Comparison of ENCODE assay signal across 10 cellular contexts in genomic region chr15:90362936-90363212, GRCh38. TPM values are rescaled to one million over a fixed set of nuclear protein-coding genes. Genes with fewer than 3 reads are reported as not detected.
DNase-seq lines count a peak whose midpoint lies in the region; ATAC-seq, FAIRE-seq and TF ChIP-seq lines count a peak whose summit lies in the region.
"Had no signal": no experiment of that assay in that cellular context is flagged by ENCODE, and none has a peak within 500 bp of the region (broad histone marks: within the 10 kb centered on the region; RNA-seq: fewer than 3 reads in every experiment).

No MANE protein-coding gene starts in this region.

- no peak for TF ChIP-seq EP300 in A549 (IDR thresholded peaks at IDR 0.05)

- 46% methylated on average over 2 of the region's 2 CpGs for WGBS in A549 (ENCODE audit: missing lambda C conversion rate)
- 50 to 80% methylated on average over 1 of the region's 2 CpGs for WGBS in mesodermal cell (ENCODE audit: insufficient coverage in 2 of 2), 2 experiments

- TF ChIP-seq POLR2A in A549 (IDR thresholded peaks at IDR 0.05; ENCODE audit: low read length), result no peak

- CTCF ChIA-PET in A549 (lab: Yijun Ruan, JAX), result interaction anchor here (0.6 to 9.7 kb wide), 34 partner anchors 9 to 1946 kb away, joined by 3 to 173 read pairs (median 5); partner anchors contain the start of gene IQGAP1

- no peak for TF ChIP-seq CTCF in A549 (IDR thresholded peaks at IDR 0.05)

- H3K4me1 ChIP-seq in A549 (peaks cover 39% of the 10 kb centered on the region), mesodermal cell (ENCODE audit: control insufficient read depth, insufficient read depth, low read length, poor library complexity, severe bottlenecking) (peaks cover 25% of the 10 kb centered on the region)
- H3K4me1 ChIP-seq in effector memory CD4-positive, alpha-beta T cell (ENCODE audit: control insufficient read depth, insufficient read depth, low read length, poor library complexity, severe bottlenecking), result no peaks in the 10 kb centered on the region

- DNase-seq in A549 (ENCODE audit: low read depth in 1 of 2, low spot score in 1 of 2), result no peak
- DNase-seq in M059J (ENCODE audit: low read depth), result peak; percentile 84
- DNase-seq in dermis blood vessel endothelial cell, result peak; percentile 77
- no peak for DNase-seq in occipital lobe (lab: John Stamatoyannopoulos, UW)
- DNase-seq in effector memory CD4-positive, alpha-beta T cell, result no peak
- DNase-seq: CD4-positive, CD25-positive, alpha-beta regulatory T cell; naive B cell had no signal

- no peaks in the 10 kb centered on the region for H3K36me3 ChIP-seq in mesodermal cell (ENCODE audit: control insufficient read depth, insufficient read depth, low read length)
- no peaks in the 10 kb centered on the region for H3K36me3 ChIP-seq in effector memory CD4-positive, alpha-beta T cell (ENCODE audit: control insufficient read depth, insufficient read depth, low read length)

- ATAC-seq in A549, result peak in 1 of 2 experiments; percentile 44; a peak in 3 of 6 replicates
- ATAC-seq in GM21390 (IDR thresholded peaks at IDR 0.05; ENCODE audit: unreplicated experiment), result no peak
- ATAC-seq in HG03025 (IDR thresholded peaks at IDR 0.05; ENCODE audit: low FRiP score, unreplicated experiment), result no peak

- no peaks in the 10 kb centered on the region for H3K9me3 ChIP-seq in A549
- H3K9me3 ChIP-seq in mesodermal cell (ENCODE audit: control insufficient read depth, low read length), result no peaks in the 10 kb centered on the region
- H3K9me3 ChIP-seq in effector memory CD4-positive, alpha-beta T cell (ENCODE audit: control insufficient read depth, low read length), result no peaks in the 10 kb centered on the region

- H3K4me3 ChIP-seq in A549 (no peak overlapping the region), mesodermal cell (ENCODE audit: extremely low read depth, insufficient read depth, low read length, poor library complexity, severe bottlenecking) (no peak overlapping the region)
- H3K4me3 ChIP-seq in effector memory CD4-positive, alpha-beta T cell (ENCODE audit: insufficient read depth, low read depth, low read length, poor library complexity, severe bottlenecking), result no peak overlapping the region

- H3K27me3 ChIP-seq in effector memory CD4-positive, alpha-beta T cell (replicated peaks; ENCODE audit: control insufficient read depth, insufficient read depth, low read length, poor library complexity, severe bottlenecking), result no peaks in the 10 kb centered on the region

- TF ChIP-seq RAD21 in A549 (conservative IDR thresholded peaks at IDR 0.05 in 1 of 2, IDR thresholded peaks at IDR 0.05 in 1 of 2), result no peak

- no peak for FAIRE-seq in A549 (lab: Jason Lieb, UNC)

- peak overlapping the region; percentile 31 to 73; a peak in 5 of 6 replicates for H3K27ac ChIP-seq in A549
- peak overlapping the region; percentile 85 for H3K27ac ChIP-seq in mesodermal cell (ENCODE audit: low read depth, low read length, severe bottlenecking)
- no peak overlapping the region for H3K27ac ChIP-seq in effector memory CD4-positive, alpha-beta T cell (ENCODE audit: insufficient read depth, low read length, poor library complexity, severe bottlenecking)

- H3K4me2 ChIP-seq in A549, result peak overlapping the region; percentile 57

- POLR2A ChIA-PET in A549 (lab: Yijun Ruan, JAX), result interaction anchor here (0.7 to 1.2 kb wide), 3 partner anchors 25 to 210 kb away, joined by 3 to 12 read pairs (median 5); partner anchors contain the start of gene IQGAP1

TF ChIP-seq in A549, 52 proteins besides CTCF, POLR2A, EP300 and RAD21:
- TF ChIP-seq NFE2L2 (conservative IDR thresholded peaks at IDR 0.05; ENCODE audit: low read length) (0 out of 2 replicates have a peak, but pooled peaks have one; percentile 14), MAZ (IDR thresholded peaks at IDR 0.05; ENCODE audit: borderline replicate concordance, low read depth, low read length) (no peak), HEYL (CRISPR knock-in tag; IDR thresholded peaks at IDR 0.05) (no peak), PHF8 (IDR thresholded peaks at IDR 0.05; ENCODE audit: borderline replicate concordance, low read depth) (no peak), TP53 (CRISPR knock-in tag; IDR thresholded peaks at IDR 0.05) (no peak), FOSL2 (IDR thresholded peaks at IDR 0.05) (no peak), FOSL2 (CRISPR knock-in tag; IDR thresholded peaks at IDR 0.05) (peak; percentile 60)

RNA-seq across cellular contexts. Expression of gene ZNF774, which starts 10.8 kb away (rescaled TPM):
- polyA plus RNA-seq in A549 (2011; rRNA removed) (1.2 and 1.4 TPM in 2 replicates), A549 (2017; fragmentation: RNase III; extraction: RNeasy Plus Mini Kit Qiagen cat#74134 plus additional on column Dnase treatment) (0.94 to 1.3 TPM (median 1.2 TPM) in 3 replicates)
- polyA plus RNA-seq in A549 (2012; cell fraction: cytosol; rRNA removed), result 0.41 and 0.43 TPM in 2 replicates
- polyA plus RNA-seq in A549 (2012; cell fraction: nucleus; rRNA removed), result 0.28 and 21.3 TPM in 2 replicates
- polyA minus RNA-seq in A549 (2011; rRNA and poly(A)+ RNA removed), result 0.87 and 1.4 TPM in 2 replicates
- total RNA-seq in M059J (2014; rRNA removed; shearing (Covaris generic)), result 1.6 and 1.7 TPM in 2 replicates
- total RNA-seq in dermis blood vessel endothelial cell (1.4 and 2.2 TPM in 2 replicates), occipital lobe (6.1 TPM)
- 2.4 TPM for polyA plus RNA-seq in mesodermal cell (2013, experiment 1 of 2)
- polyA plus RNA-seq in mesodermal cell (2013, experiment 2 of 2), result 1.2 TPM
- total RNA-seq: CD4-positive, CD25-positive, alpha-beta regulatory T cell had no signal
- polyA plus RNA-seq: CD4-positive, CD25-positive, alpha-beta regulatory T cell had no signal

RNA-seq across cellular contexts. Expression of gene IQGAP1, which starts 25.2 kb away (rescaled TPM):
- polyA plus RNA-seq in A549 (2011; rRNA removed), result 168 and 181 TPM in 2 replicates
- polyA plus RNA-seq in A549 (2012; cell fraction: cytosol; rRNA removed), result 11.7 and 12.7 TPM in 2 replicates
- 96.3 and 155 TPM in 2 replicates for polyA plus RNA-seq in A549 (2012; cell fraction: nucleus; rRNA removed)
- 100 to 108 TPM (median 103 TPM) in 3 replicates for polyA plus RNA-seq in A549 (2017; fragmentation: RNase III; extraction: RNeasy Plus Mini Kit Qiagen cat#74134 plus additional on column Dnase treatment)
- 215 and 230 TPM in 2 replicates for polyA minus RNA-seq in A549 (2011; rRNA and poly(A)+ RNA removed)
- 134 and 206 TPM in 2 replicates for total RNA-seq in M059J (2014; rRNA removed; shearing (Covaris generic))
- total RNA-seq in dermis blood vessel endothelial cell, result 233 and 524 TPM in 2 replicates
- 104 TPM for polyA plus RNA-seq in mesodermal cell (2013, experiment 1 of 2)
- 110 TPM for polyA plus RNA-seq in mesodermal cell (2013, experiment 2 of 2)
- total RNA-seq in occipital lobe, result 41.0 TPM

Comparison
In these comparisons a context has a peak if more than half of its experiments do, and no peak if none do; other contexts are left out.
1. DNase-seq: peak in M059J (single experiment) and dermis blood vessel endothelial cell (single experiment); none in A549 (0 of 2), occipital lobe (single experiment) and effector memory CD4-positive, alpha-beta T cell (0 of 3).